In the genomic region with DNA sequence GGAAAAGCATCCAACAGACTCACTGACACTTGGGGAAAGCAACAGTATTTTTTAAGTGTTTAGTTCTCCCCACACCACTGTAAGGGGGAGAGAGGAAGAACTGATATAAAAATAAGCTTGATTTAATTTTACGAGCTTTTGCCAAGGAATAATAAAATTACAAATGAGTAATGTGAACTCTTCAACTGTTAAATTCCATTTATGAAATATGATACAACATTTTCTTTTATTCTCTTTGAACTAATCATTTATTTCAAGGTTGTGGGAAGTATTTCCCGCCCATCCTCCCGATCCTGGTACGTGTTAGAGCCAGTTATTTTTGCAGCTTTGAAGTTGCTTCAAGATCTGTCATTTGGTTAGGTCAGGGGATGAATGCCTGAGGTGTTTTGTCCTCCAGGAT, we compare ENCODE assay signal across 28 cellular contexts. TPM values are rescaled to one million over a fixed set of nuclear protein-coding genes. Genes with fewer than 3 reads are reported as not detected.
DNase-seq lines count a peak whose midpoint lies in the region; ATAC-seq and TF ChIP-seq lines count a peak whose summit lies in the region.
"Had no signal": no experiment of that assay in that cellular context is flagged by ENCODE, and none has a peak within 500 bp of the region (broad histone marks: within the 10 kb centered on the region; RNA-seq: fewer than 3 reads in every experiment).

No MANE protein-coding gene starts in this region.

- no peak overlapping the region for H2AK5ac ChIP-seq in neuronal stem cell (ENCODE audit: low read depth, low read length)

- H3K4me3 ChIP-seq in MG63: no peak overlapping the region
- no peak overlapping the region for H3K4me3 ChIP-seq in astrocyte of the cerebellum (ENCODE audit: low read depth, low read length)
- H3K4me3 ChIP-seq in neuronal stem cell (ENCODE audit: low read length in 2 of 2): no peak overlapping the region
- H3K4me3 ChIP-seq: body of pancreas, coronary artery, HAP-1, tibial artery had no signal

- no peak for TF ChIP-seq CTCF in astrocyte of the cerebellum (IDR thresholded peaks at IDR 0.05; ENCODE audit: low read depth, low read length, missing control alignments)

- no peak overlapping the region for H2BK12ac ChIP-seq in neuronal stem cell (ENCODE audit: low read length)

- no peak overlapping the region for H4K8ac ChIP-seq in neuronal stem cell (ENCODE audit: low read depth, low read length)

- POLR2A ChIA-PET in T-cell (lab: Charles Lee): no interaction called here

- H4K91ac ChIP-seq in neuronal stem cell (ENCODE audit: low read depth, low read length, poor library complexity): no peak overlapping the region

- no peak overlapping the region for H3K14ac ChIP-seq in neuronal stem cell (ENCODE audit: low read length)

- no peaks in the 10 kb centered on the region; the same call in 1 of the 2 replicates for H3K9me3 ChIP-seq in MG63
- H3K9me3 ChIP-seq in neuronal stem cell (replicated peaks in 1 of 2; ENCODE audit: control insufficient read depth in 2 of 2, insufficient read depth in 1 of 2, low read depth in 1 of 2, low read length in 2 of 2): peaks cover 0 to 3% of the 10 kb centered on the region in 2 donors
- H3K9me3 ChIP-seq: body of pancreas, HAP-1, tibial artery had no signal

- H3K4ac ChIP-seq in neuronal stem cell (ENCODE audit: low read length): no peak overlapping the region

- no peak overlapping the region for H2AFZ ChIP-seq in neuronal stem cell (ENCODE audit: low read length)

- H3K4me1 ChIP-seq in neuronal stem cell (ENCODE audit: control insufficient read depth in 2 of 2, insufficient read depth in 1 of 2, low read depth in 1 of 2, low read length in 2 of 2): no peaks in the 10 kb centered on the region
- H3K4me1 ChIP-seq: body of pancreas, HAP-1 had no signal

- no peak overlapping the region for H3K4me3 Mint-ChIP-seq in T-cell
- H3K4me3 Mint-ChIP-seq: activated CD8-positive, alpha-beta memory T cell treated with anti-CD3 and anti-CD28 coated beads, Interleukin-2, amount 10 ng/mL, durations not matched to agents 7 days and 5 days; activated naive CD4-positive, alpha-beta T cell treated with anti-CD3 and anti-CD28 coated beads, Interleukin-2, amount 50 U/mL, for 24 hours; CD8-positive, alpha-beta memory T cell; endodermal cell; neural crest cell; T-helper 1 cell treated with Interleukin-12 subunit alpha and Interleukin-12 subunit beta and Interleukin-4 antibody, amounts not matched to agents 30 μg/mL and 1 μg/mL, for 36 hours had no signal

- peaks cover 43% of the 10 kb centered on the region for H3K36me3 Mint-ChIP-seq in T-cell

- H2BK120ac ChIP-seq in neuronal stem cell (ENCODE audit: low read depth, low read length): no peak overlapping the region

- H2BK5ac ChIP-seq in neuronal stem cell (ENCODE audit: low read length): no peak overlapping the region

- H3K18ac ChIP-seq in neuronal stem cell (ENCODE audit: low read length): no peak overlapping the region

- no peak overlapping the region for H3K4me2 ChIP-seq in neuronal stem cell (ENCODE audit: insufficient read depth, low read length, poor library complexity, severe bottlenecking)

- no peaks in the 10 kb centered on the region for H3K79me1 ChIP-seq in neuronal stem cell (ENCODE audit: low read depth, low read length)

- in situ Hi-C loops in astrocyte of the cerebellum (cut with HindIII; ENCODE audit: low sequenced_read_pairs): no loop called here

- peaks cover 5 to 28% (median 9%) of the 10 kb centered on the region in 3 donors for H3K9me3 Mint-ChIP-seq in T-cell

- no peak overlapping the region for H3K23ac ChIP-seq in neuronal stem cell (ENCODE audit: low read depth, low read length, poor library complexity)

- ATAC-seq in T-cell (replicated peaks in 1 of 4): no peak
- ATAC-seq: activated CD8-positive, alpha-beta memory T cell treated with anti-CD3 and anti-CD28 coated beads, Interleukin-2, amount 10 ng/mL, durations not matched to agents 7 days and 5 days; body of pancreas; stimulated activated naive CD8-positive, alpha-beta T cell treated with anti-CD3 and anti-CD28 coated beads, Interleukin-15, Interleukin-2, amounts not matched to agents 100 U/mL and 50 U/mL, for 24 hours had no signal

- CTCF ChIA-PET in T-cell (lab: Charles Lee): no interaction called here

- WGBS in neuronal stem cell (ENCODE audit: extremely low coverage in 2 of 2, insufficient read length in 2 of 2, insufficient replicate concordance in 1 of 2), 2 donors: no CpG with 5 or more reads among the region's 4 CpGs

- no peaks in the 10 kb centered on the region for H3K27me3 Mint-ChIP-seq in T-cell
- H3K27me3 Mint-ChIP-seq: activated CD8-positive, alpha-beta memory T cell treated with anti-CD3 and anti-CD28 coated beads, Interleukin-2, amount 10 ng/mL, durations not matched to agents 7 days and 5 days; activated naive CD4-positive, alpha-beta T cell treated with anti-CD3 and anti-CD28 coated beads, Interleukin-2, amount 50 U/mL, for 24 hours; CD8-positive, alpha-beta memory T cell had no signal

- no peak overlapping the region for H2BK15ac ChIP-seq in neuronal stem cell (ENCODE audit: low read length)

- no peaks in the 10 kb centered on the region for H3K27me3 ChIP-seq in MG63
- H3K27me3 ChIP-seq in neuronal stem cell (ENCODE audit: control insufficient read depth in 3 of 3, insufficient read depth in 3 of 3, low read depth in 1 of 3, low read length in 3 of 3): no peaks in the 10 kb centered on the region
- H3K27me3 ChIP-seq: body of pancreas, tibial artery had no signal

- no peaks in the 10 kb centered on the region for H3K36me3 ChIP-seq in MG63
- H3K36me3 ChIP-seq in neuronal stem cell (replicated peaks in 1 of 2; ENCODE audit: control insufficient read depth in 2 of 2, insufficient read depth in 2 of 2, low read length in 2 of 2): no peaks in the 10 kb centered on the region
- H3K36me3 ChIP-seq: HAP-1 had no signal

- peak; percentile 13 for DNase-seq in MG63
- DNase-seq in astrocyte of the cerebellum (ENCODE audit: low read depth): peak; percentile 44
- peak; percentile 76 for DNase-seq in iris pigment epithelial cell (ENCODE audit: low read depth)
- peak; percentile 15 for DNase-seq in stromal cell of bone marrow (ENCODE audit: low read depth)
- no peak for DNase-seq in neuronal stem cell (ENCODE audit: low spot score)
- no peak for DNase-seq in T-cell
- DNase-seq in NCI-H2196 (lab: John Stamatoyannopoulos, UW; ENCODE audit: unreplicated experiment): no peak
- DNase-seq: activated CD4-positive, alpha-beta T cell treated with anti-CD3 and anti-CD28 coated beads for 48 hours; activated CD8-positive, alpha-beta memory T cell treated with anti-CD3 and anti-CD28 coated beads, Interleukin-2, amount 10 ng/mL, durations not matched to agents 7 days and 5 days; body of pancreas; CD8-positive, alpha-beta memory T cell; endodermal cell; GF-D8; KBM-7; left cardiac atrium; midbrain; MV-4-11; NCI-H1694 treated with DMSO at 0.1 percent for 48 hours; NCI-H446; SHP77 treated with DMSO at 0.1 percent for 48 hours; stimulated activated CD4-positive, alpha-beta T cell treated with anti-CD3 and anti-CD28 coated beads, Interleukin-4, amount 100 ng/mL, for 24 hours; stimulated activated naive CD8-positive, alpha-beta T cell treated with anti-CD3 and anti-CD28 coated beads, Interleukin-15, Interleukin-2, amounts not matched to agents 100 U/mL and 50 U/mL, for 24 hours; tibial artery had no signal

- peaks cover 8 to 12% (median 10%) of the 10 kb centered on the region in 3 donors for H3K4me1 Mint-ChIP-seq in T-cell
- H3K4me1 Mint-ChIP-seq: neural crest cell had no signal

- no peak overlapping the region for H3K27ac ChIP-seq in neuronal stem cell (replicated peaks; ENCODE audit: low read length)
- H3K27ac ChIP-seq: body of pancreas, coronary artery, tibial artery had no signal

- H3K27ac Mint-ChIP-seq in T-cell: no peak overlapping the region
- H3K27ac Mint-ChIP-seq: activated CD8-positive, alpha-beta memory T cell treated with anti-CD3 and anti-CD28 coated beads, Interleukin-2, amount 10 ng/mL, durations not matched to agents 7 days and 5 days; activated naive CD4-positive, alpha-beta T cell treated with anti-CD3 and anti-CD28 coated beads, Interleukin-2, amount 50 U/mL, for 24 hours; CD8-positive, alpha-beta memory T cell; endodermal cell; T-helper 1 cell treated with Interleukin-12 subunit alpha and Interleukin-12 subunit beta and Interleukin-4 antibody, amounts not matched to agents 30 μg/mL and 1 μg/mL, for 36 hours had no signal

- no peak overlapping the region for H3K9ac ChIP-seq in neuronal stem cell (ENCODE audit: low read depth, low read length, poor library complexity)

RNA-seq across cellular contexts. Expression of a gene that starts 35.2 kb away (rescaled TPM):
- total RNA-seq in MG63 (2014; rRNA removed; shearing (Covaris generic); ENCODE audit: low replicate concordance): 7.8 and 11.0 TPM in 2 replicates
- polyA plus RNA-seq in neuronal stem cell (2013, experiment 1 of 2): 2.2 TPM
- 1.9 TPM for polyA plus RNA-seq in neuronal stem cell (2013, experiment 2 of 2)
- total RNA-seq in T-cell: 10 to 100 TPM in 3 of 5 donors, 1 to 10 TPM in 2; 8.5 to 19.0 (median 11.5) TPM

RNA-seq across cellular contexts. Expression of a gene that starts 35.7 kb away (rescaled TPM):
- total RNA-seq in MG63 (2014; rRNA removed; shearing (Covaris generic); ENCODE audit: low replicate concordance): 221 and 367 TPM in 2 replicates
- 207 TPM for polyA plus RNA-seq in neuronal stem cell (2013, experiment 1 of 2)
- 211 TPM for polyA plus RNA-seq in neuronal stem cell (2013, experiment 2 of 2)
- 10 to 100 TPM; 78.9 to 96.3 (median 87.3) TPM for total RNA-seq in T-cell

Comparison
In these comparisons a context has a peak if more than half of its experiments do, and no peak if none do; other contexts are left out.
1. DNase-seq: peak in MG63 (single experiment), astrocyte of the cerebellum (single experiment), iris pigment epithelial cell (single experiment) and stromal cell of bone marrow (single experiment); none in neuronal stem cell (single experiment), T-cell (0 of 34) and NCI-H2196 (single experiment).